Comparison of ENCODE assay signal across 14 cellular contexts in genomic region chr2:240836781-240837467, GRCh38. TPM values are rescaled to one million over a fixed set of nuclear protein-coding genes. Genes with fewer than 3 reads are reported as not detected.
DNase-seq lines count a peak whose midpoint lies in the region; ATAC-seq and TF ChIP-seq lines count a peak whose summit lies in the region.
"Had no signal": no experiment of that assay in that cellular context is flagged by ENCODE, and none has a peak within 500 bp of the region (broad histone marks: within the 10 kb centered on the region; RNA-seq: fewer than 3 reads in every experiment).

No MANE protein-coding gene starts in this region.

- no peak overlapping the region for H3K18ac ChIP-seq in IMR-90 (ENCODE audit: low read depth, low read length)

- no peak overlapping the region for H3K9ac ChIP-seq in IMR-90 (ENCODE audit: low read depth, low read length)

- no peak overlapping the region for H3K4ac ChIP-seq in IMR-90 (ENCODE audit: low read depth, low read length)

- peak overlapping the region; percentile 28; the same call in 1 of the 2 replicates for H3K4me2 ChIP-seq in IMR-90 (ENCODE audit: low read depth, low read length)

- no peak overlapping the region for H2AK5ac ChIP-seq in IMR-90 (ENCODE audit: low read depth, low read length)

- H4K91ac ChIP-seq in IMR-90 (ENCODE audit: insufficient read depth, low read depth, low read length) = no peak overlapping the region

- no peak overlapping the region for H3K14ac ChIP-seq in IMR-90 (replicated peaks; ENCODE audit: low read depth, low read length)

- H4K20me1 ChIP-seq in IMR-90 (ENCODE audit: insufficient read depth, low read length) = no peaks in the 10 kb centered on the region; the same call in 1 of the 2 replicates

- H3K56ac ChIP-seq in IMR-90 (ENCODE audit: extremely low read depth, insufficient read depth, low read length) = no peak overlapping the region

- POLR2A ChIA-PET in AG04450 (lab: Yijun Ruan, JAX) (no interaction called here), IMR-90 (lab: Charles Lee; ENCODE audit: unreplicated experiment) (no interaction called here)
- POLR2A ChIA-PET in activated CD8-positive, alpha-beta T cell treated with anti-CD3 and anti-CD28 coated beads, Interleukin-2, amount 10 ng/mL, durations not matched to agents 7 days and 5 days (lab: Charles Lee) = no interaction called here

- H2BK20ac ChIP-seq in IMR-90 (ENCODE audit: low read depth, low read length) = no peak overlapping the region

- H2BK15ac ChIP-seq in IMR-90 (ENCODE audit: low read depth, low read length) = no peak overlapping the region

- H3K4me1 Mint-ChIP-seq in activated CD8-positive, alpha-beta T cell treated with anti-CD3 and anti-CD28 coated beads, Interleukin-2, amount 10 ng/mL, durations not matched to agents 7 days and 5 days (ENCODE audit: low read depth) = peaks cover under 1% of the 10 kb centered on the region
- H3K4me1 Mint-ChIP-seq in glutamatergic neuron (ENCODE audit: low read depth, unreplicated experiment) = peaks cover 5% of the 10 kb centered on the region

- H2AK9ac ChIP-seq in IMR-90 (replicated peaks; ENCODE audit: low read depth, low read length, poor library complexity) = no peak overlapping the region

- TF ChIP-seq POLR2A in IMR-90 (IDR thresholded peaks at IDR 0.05; ENCODE audit: low read depth, low read length) = no peak

- H3K36me3 Mint-ChIP-seq in activated CD8-positive, alpha-beta T cell treated with anti-CD3 and anti-CD28 coated beads, Interleukin-2, amount 10 ng/mL, durations not matched to agents 7 days and 5 days (ENCODE audit: low read depth) = no peaks in the 10 kb centered on the region
- no peaks in the 10 kb centered on the region for H3K36me3 Mint-ChIP-seq in glutamatergic neuron (ENCODE audit: unreplicated experiment)
- H3K36me3 Mint-ChIP-seq: brain had no signal

- no peaks in the 10 kb centered on the region for H3K9me3 Mint-ChIP-seq in activated CD8-positive, alpha-beta T cell treated with anti-CD3 and anti-CD28 coated beads, Interleukin-2, amount 10 ng/mL, durations not matched to agents 7 days and 5 days (ENCODE audit: insufficient read depth)
- H3K9me3 Mint-ChIP-seq in glutamatergic neuron (ENCODE audit: unreplicated experiment) = peaks cover 11% of the 10 kb centered on the region
- H3K9me3 Mint-ChIP-seq: brain had no signal

- no peaks in the 10 kb centered on the region; the same call in 1 of the 2 replicates for H3K9me3 ChIP-seq in AG04450 (ENCODE audit: control insufficient read depth, insufficient read depth, low read length)
- H3K9me3 ChIP-seq in IMR-90 (ENCODE audit: control insufficient read depth, insufficient read depth, low read length) = no peaks in the 10 kb centered on the region
- H3K9me3 ChIP-seq: tibial nerve had no signal

- H4K8ac ChIP-seq in IMR-90 (ENCODE audit: low read depth in 2 of 2, low read length in 2 of 2) = no peak overlapping the region

- no peaks in the 10 kb centered on the region for H3K36me3 ChIP-seq in IMR-90 (ENCODE audit: control insufficient read depth, insufficient read depth, low read length)
- H3K36me3 ChIP-seq: tibial nerve had no signal

- H3K27ac ChIP-seq in AG04450 (ENCODE audit: low read depth, low read length) = no peak overlapping the region
- H3K27ac ChIP-seq in IMR-90 (ENCODE audit: insufficient read depth, low read length) = no peak overlapping the region
- H3K27ac ChIP-seq: epithelial cell of prostate, tibial nerve had no signal

- H3K27me3 ChIP-seq in AG04450 (ENCODE audit: control insufficient read depth, insufficient read depth, low read length) (peaks cover 17% of the 10 kb centered on the region), IMR-90 (ENCODE audit: control insufficient read depth, insufficient read depth, low read length) (peaks cover 33% of the 10 kb centered on the region)
- H3K27me3 ChIP-seq: tibial nerve had no signal

- H3K79me1 ChIP-seq in IMR-90 (ENCODE audit: low read depth in 1 of 2, low read length in 2 of 2) = no peaks in the 10 kb centered on the region

- H3K4me3 Mint-ChIP-seq in activated CD8-positive, alpha-beta T cell treated with anti-CD3 and anti-CD28 coated beads, Interleukin-2, amount 10 ng/mL, durations not matched to agents 7 days and 5 days = no peak overlapping the region
- no peak overlapping the region for H3K4me3 Mint-ChIP-seq in glutamatergic neuron (ENCODE audit: unreplicated experiment)
- H3K4me3 Mint-ChIP-seq: brain had no signal

- in situ Hi-C loops in IMR-90 (cut with MboI; ENCODE audit: low sequenced_read_pairs) = no loop called here

- H3K27me3 Mint-ChIP-seq in activated CD8-positive, alpha-beta T cell treated with anti-CD3 and anti-CD28 coated beads, Interleukin-2, amount 10 ng/mL, durations not matched to agents 7 days and 5 days (ENCODE audit: low read depth) = peaks cover 2% of the 10 kb centered on the region
- H3K27me3 Mint-ChIP-seq in glutamatergic neuron (ENCODE audit: unreplicated experiment) = no peaks in the 10 kb centered on the region

- dilution Hi-C loops in IMR-90 (cut with HindIII; ENCODE audit: low sequenced_read_pairs, unreplicated experiment) = no loop called here

- intact Hi-C loops in IMR-90 (cut with micrococcal nuclease) = no loop called here

- no peak overlapping the region for H4K5ac ChIP-seq in IMR-90 (ENCODE audit: low read depth, low read length)

- peak; percentile 68 for ATAC-seq in IMR-90 (ENCODE audit: low read depth)
- no peak for ATAC-seq in activated CD8-positive, alpha-beta T cell treated with anti-CD3 and anti-CD28 coated beads, Interleukin-2, amount 10 ng/mL, durations not matched to agents 7 days and 5 days
- ATAC-seq: HCT116 had no signal

- H3K9me1 ChIP-seq in IMR-90 (ENCODE audit: insufficient read depth, low read length) = no peaks in the 10 kb centered on the region

- CTCF ChIA-PET in AG04450 (lab: Charles Lee) = interaction anchor here (1.2 kb wide), 1 partner anchor 323 kb away, joined by 3 read pairs; no protein-coding TSS in a partner anchor
- CTCF ChIA-PET in IMR-90 (lab: Yijun Ruan, JAX) = no interaction called here
- CTCF ChIA-PET in activated CD8-positive, alpha-beta T cell treated with anti-CD3 and anti-CD28 coated beads, Interleukin-2, amount 10 ng/mL, durations not matched to agents 7 days and 5 days (lab: Charles Lee) = no interaction called here

- no peak overlapping the region for H2BK5ac ChIP-seq in IMR-90 (ENCODE audit: low read depth, low read length, poor library complexity, severe bottlenecking)

- TF ChIP-seq RAD21 in IMR-90 (IDR thresholded peaks at IDR 0.05; ENCODE audit: low read length) = no peak

- TF ChIP-seq CTCF in AG04450 (IDR thresholded peaks at IDR 0.05; ENCODE audit: low read depth, low read length) (no peak), IMR-90 (conservative IDR thresholded peaks at IDR 0.05; ENCODE audit: low read depth, low read length) (no peak), fibroblast of pulmonary artery (IDR thresholded peaks at IDR 0.05; ENCODE audit: low read length, missing control alignments) (no peak), glutamatergic neuron (IDR thresholded peaks at IDR 0.05; ENCODE audit: partially characterized antibody, unreplicated experiment) (no peak)

- H2AFZ ChIP-seq in IMR-90 (replicated peaks; ENCODE audit: low read length, poor library complexity) = peak overlapping the region; percentile 0

- no peak overlapping the region for H3K23ac ChIP-seq in IMR-90 (ENCODE audit: low read depth, low read length)

- no peak overlapping the region for H3K27ac Mint-ChIP-seq in activated CD8-positive, alpha-beta T cell treated with anti-CD3 and anti-CD28 coated beads, Interleukin-2, amount 10 ng/mL, durations not matched to agents 7 days and 5 days
- no peak overlapping the region for H3K27ac Mint-ChIP-seq in glutamatergic neuron (ENCODE audit: unreplicated experiment)

- WGBS in IMR-90 (ENCODE audit: extremely low coverage in 2 of 2, insufficient read length in 1 of 2), 2 experiments = 0% methylated on average over 6 of the region's 17 CpGs; no CpG with 5 or more reads in 1 of the 2 experiments

- H3K4me1 ChIP-seq in IMR-90 (ENCODE audit: control insufficient read depth, insufficient read depth, low read length) = peaks cover 6% of the 10 kb centered on the region; the same call in 1 of the 2 replicates

- H2BK120ac ChIP-seq in IMR-90 (ENCODE audit: low read depth, low read length) = no peak overlapping the region

- DNase-seq in AG04450 (ENCODE audit: low read depth, low spot score) (peak; percentile 18), IMR-90 (peak; percentile 66), fibroblast of pulmonary artery (ENCODE audit: low read depth) (peak; percentile 64), midbrain (lab: John Stamatoyannopoulos, UW) (peak; percentile 46), glutamatergic neuron (no peak), AML-193 (lab: John Stamatoyannopoulos, UW) (no peak), DMS53 treated with DMSO at 0.1 percent for 48 hours (lab: John Stamatoyannopoulos, UW; ENCODE audit: unreplicated experiment) (no peak)
- no peak for DNase-seq in activated CD8-positive, alpha-beta T cell treated with anti-CD3 and anti-CD28 coated beads, Interleukin-2, amount 10 ng/mL, durations not matched to agents 7 days and 5 days
- DNase-seq: KG1 had no signal

- no TSS peak for BruUV-seq in IMR-90 (replicated peaks; lab: Mats Ljungman, UMichigan)

- no peak overlapping the region for H3K4me3 ChIP-seq in AG04450 (ENCODE audit: low read depth, low read length)
- H3K4me3 ChIP-seq in IMR-90 (ENCODE audit: insufficient read depth, low read depth, low read length) = no peak overlapping the region
- H3K4me3 ChIP-seq in fibroblast of pulmonary artery (replicated peaks; ENCODE audit: low read depth, low read length) = no peak overlapping the region
- H3K4me3 ChIP-seq: tibial nerve had no signal

RNA-seq across cellular contexts. Expression of gene KIF1A, which starts 16.9 kb away (rescaled TPM):
- not detected in 2 replicates for polyA plus RNA-seq in AG04450 (2011; rRNA removed)
- polyA minus RNA-seq in AG04450 (2011; rRNA and poly(A)+ RNA removed) = not detected in 2 replicates
- total RNA-seq in IMR-90 (2012; rRNA removed) = under 0.01 TPM in 1 of 2 replicates, not detected in the other
- not detected in 2 replicates for polyA plus RNA-seq in IMR-90 (2012; rRNA removed)
- not detected in 2 replicates for polyA plus RNA-seq in IMR-90 (2012; cell fraction: cytosol; rRNA removed)
- 0.01 TPM in 2 replicates for polyA plus RNA-seq in IMR-90 (2012; cell fraction: nucleus; rRNA removed; ENCODE audit: low replicate concordance)
- 1 to 10 TPM in 1 of 2 experiments, under 1 TPM in 1; 0.81 to 1.5 TPM for total RNA-seq in activated CD8-positive, alpha-beta T cell treated with anti-CD3 and anti-CD28 coated beads, Interleukin-2, amount 10 ng/mL, durations not matched to agents 7 days and 5 days
- total RNA-seq in glutamatergic neuron (ENCODE audit: unreplicated experiment) = 439 TPM

RNA-seq across cellular contexts. Expression of gene AGXT, which starts 31.7 kb away (rescaled TPM):
- polyA plus RNA-seq in AG04450 (2011; rRNA removed) = not detected in 2 replicates
- not detected in 2 replicates for polyA minus RNA-seq in AG04450 (2011; rRNA and poly(A)+ RNA removed)
- total RNA-seq in IMR-90 (2012; rRNA removed) = not detected in 2 replicates
- polyA plus RNA-seq in IMR-90 (2012; rRNA removed) = not detected in 2 replicates
- not detected in 2 replicates for polyA plus RNA-seq in IMR-90 (2012; cell fraction: cytosol; rRNA removed)
- not detected in 2 replicates for polyA plus RNA-seq in IMR-90 (2012; cell fraction: nucleus; rRNA removed; ENCODE audit: low replicate concordance)
- total RNA-seq in activated CD8-positive, alpha-beta T cell treated with anti-CD3 and anti-CD28 coated beads, Interleukin-2, amount 10 ng/mL, durations not matched to agents 7 days and 5 days = not detected
- total RNA-seq in glutamatergic neuron (ENCODE audit: unreplicated experiment) = not detected
- total RNA-seq: renal cortical epithelial cell had no signal

RNA-seq across cellular contexts. Expression of gene MAB21L4, which starts 59.0 kb away (rescaled TPM):
- polyA plus RNA-seq in AG04450 (2011; rRNA removed) = not detected in 2 replicates
- not detected in 2 replicates for polyA minus RNA-seq in AG04450 (2011; rRNA and poly(A)+ RNA removed)
- total RNA-seq in IMR-90 (2012; rRNA removed) = not detected in 2 replicates
- polyA plus RNA-seq in IMR-90 (2012; rRNA removed) = not detected in 2 replicates
- polyA plus RNA-seq in IMR-90 (2012; cell fraction: cytosol; rRNA removed) = not detected in 2 replicates
- polyA plus RNA-seq in IMR-90 (2012; cell fraction: nucleus; rRNA removed; ENCODE audit: low replicate concordance) = 0.02 TPM in 1 of 2 replicates, not detected in the other
- total RNA-seq in activated CD8-positive, alpha-beta T cell treated with anti-CD3 and anti-CD28 coated beads, Interleukin-2, amount 10 ng/mL, durations not matched to agents 7 days and 5 days = not detected
- total RNA-seq in glutamatergic neuron (ENCODE audit: unreplicated experiment) = not detected
- total RNA-seq: tibial nerve had no signal

Comparison
In these comparisons a context has a peak if more than half of its experiments do, and no peak if none do; other contexts are left out.
1. DNase-seq: peak in AG04450 (single experiment), IMR-90 (single experiment), fibroblast of pulmonary artery (single experiment) and midbrain (single experiment); none in activated CD8-positive, alpha-beta T cell treated with anti-CD3 and anti-CD28 coated beads, Interleukin-2, amount 10 ng/mL, durations not matched to agents 7 days and 5 days (single experiment), glutamatergic neuron (single experiment), AML-193 (0 of 2) and DMS53 treated with DMSO at 0.1 percent for 48 hours (single experiment).
2. RNA of gene KIF1A, which starts 16.9 kb away (total RNA-seq): 439 TPM in glutamatergic neuron (single experiment); 0.81 to 1.5 TPM in activated CD8-positive, alpha-beta T cell treated with anti-CD3 and anti-CD28 coated beads, Interleukin-2, amount 10 ng/mL, durations not matched to agents 7 days and 5 days and under 0.01 TPM in IMR-90; every median in the first group is over 100 times any median in the second.